In the genomic region with DNA sequence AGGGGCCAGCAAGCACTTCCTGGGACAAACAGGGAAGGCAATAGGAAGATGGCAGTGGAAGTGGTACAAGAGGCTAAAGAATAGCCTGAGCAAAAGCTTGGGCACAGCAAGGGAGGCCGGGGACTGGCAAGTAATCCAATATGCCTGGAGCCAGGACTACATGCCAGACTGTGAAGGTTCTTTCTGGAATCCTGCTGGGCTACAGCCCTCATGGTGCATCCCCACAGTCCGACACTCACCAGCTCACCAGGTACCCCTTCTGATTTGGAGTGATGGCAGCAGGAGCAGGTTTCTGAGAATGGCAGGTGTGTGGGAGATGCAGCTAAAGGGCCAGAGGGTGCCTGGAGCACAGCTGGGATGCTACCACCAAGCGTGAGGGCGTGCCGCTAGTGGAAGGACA, we compare ENCODE assay signal across 26 cellular contexts.
"Had no signal": no experiment of that assay in that cellular context is flagged by ENCODE, and none has a peak within 500 bp of the region (broad histone marks: within the 10 kb centered on the region; RNA-seq: fewer than 3 reads in every experiment).

No MANE protein-coding gene starts in this region.

- H3K4me3 ChIP-seq: ascending aorta, colonic mucosa, esophagus squamous epithelium had no signal

- H3K4me1 ChIP-seq: ascending aorta, colonic mucosa had no signal

- H3K36me3 Mint-ChIP-seq: activated CD4-positive, alpha-beta memory T cell treated with anti-CD3 and anti-CD28 coated beads for 36 hours; activated naive CD4-positive, alpha-beta T cell treated with anti-CD3 and anti-CD28 coated beads, Interleukin-2, amount 10 ng/mL, durations not matched to agents 7 days and 5 days had no signal

- H3K4me1 Mint-ChIP-seq: activated naive CD4-positive, alpha-beta T cell treated with anti-CD3 and anti-CD28 coated beads, Interleukin-2, amount 10 ng/mL, durations not matched to agents 7 days and 5 days; activated naive CD8-positive, alpha-beta T cell treated with anti-CD3 and anti-CD28 coated beads, Interleukin-2, amount 10 ng/mL, durations not matched to agents 7 days and 5 days; T-cell had no signal

- H3K27me3 ChIP-seq: ascending aorta, brain microvascular endothelial cell, colonic mucosa, esophagus squamous epithelium had no signal

- H3K9me3 Mint-ChIP-seq: activated CD4-positive, alpha-beta memory T cell treated with anti-CD3 and anti-CD28 coated beads for 36 hours; activated naive CD4-positive, alpha-beta T cell treated with anti-CD3 and anti-CD28 coated beads, Interleukin-2, amount 10 ng/mL, durations not matched to agents 7 days and 5 days; activated naive CD4-positive, alpha-beta T cell treated with anti-CD3 and anti-CD28 coated beads, Interleukin-2, amount 50 U/mL, for 72 hours; activated T-helper 1 cell treated with anti-CD3 and anti-CD28 coated beads, Interleukin-12 subunit alpha, Interleukin-12 subunit beta, Interleukin-2, Interleukin-4 antibody, amounts not matched to agents 30 ng/mL and 10 ng/mL and 1 ng/mL, durations not matched to agents 14 hours and 24 hours and 36 hours; activated T-helper 2 cell treated with anti-CD3 and anti-CD28 coated beads, Interferon-gamma antibody, Interleukin-2, Interleukin-4, amounts not matched to agents 10 μg/mL and 5 μg/mL and 100 μg/mL, durations not matched to agents 14 hours and 24 hours and 36 hours; central memory CD8-positive, alpha-beta T cell; T-cell; T-helper 1 cell treated with Interleukin-12 subunit alpha and Interleukin-12 subunit beta and Interleukin-4 antibody, amounts not matched to agents 30 μg/mL and 1 μg/mL, for 36 hours had no signal

- DNase-seq: activated CD4-positive, alpha-beta memory T cell treated with anti-CD3 and anti-CD28 coated beads for 36 hours; activated CD4-positive, alpha-beta T cell treated with anti-CD3 and anti-CD28 coated beads for 36 hours; activated CD4-positive, alpha-beta T cell treated with anti-CD3 and anti-CD28 coated beads, Interleukin-2, amount 10 ng/mL, durations not matched to agents 24 days and 14 days; activated CD4-positive, CD25-positive, alpha-beta regulatory T cell; activated CD4-positive, CD25-positive, alpha-beta regulatory T cell treated with anti-CD3 and anti-CD28 coated beads, Interleukin-2, amount 50 U/mL, for 72 hours; activated gamma-delta T cell; activated naive CD4-positive, alpha-beta T cell; activated naive CD4-positive, alpha-beta T cell treated with anti-CD3 and anti-CD28 coated beads, Interleukin-2, amount 10 ng/mL, durations not matched to agents 7 days and 5 days; activated naive CD8-positive, alpha-beta T cell treated with anti-CD3 and anti-CD28 coated beads, Interleukin-2, amount 10 ng/mL, durations not matched to agents 7 days and 5 days; activated T-cell treated with anti-CD3 and anti-CD28 coated beads, Interleukin-2, amount 50 U/mL, for 1 hour; activated T-cell treated with anti-CD3 and anti-CD28 coated beads, Interleukin-2, amount 50 U/mL, for 48 hours; brain microvascular endothelial cell; colonic mucosa; effector CD8-positive, alpha-beta T cell; esophagus squamous epithelium; head of caudate nucleus; SW 1271; T-cell; T-helper 9 cell had no signal

- H3K27me3 Mint-ChIP-seq: activated CD4-positive, alpha-beta memory T cell treated with anti-CD3 and anti-CD28 coated beads for 36 hours; activated CD4-positive, alpha-beta T cell treated with anti-CD3 and anti-CD28 coated beads for 36 hours; activated CD4-positive, alpha-beta T cell treated with anti-CD3 and anti-CD28 coated beads, Interleukin-2, amount 10 ng/mL, durations not matched to agents 24 days and 14 days; activated naive CD4-positive, alpha-beta T cell treated with anti-CD3 and anti-CD28 coated beads, Interleukin-2, amount 10 ng/mL, durations not matched to agents 7 days and 5 days; activated naive CD8-positive, alpha-beta T cell treated with anti-CD3 and anti-CD28 coated beads, Interleukin-2, amount 10 ng/mL, durations not matched to agents 7 days and 5 days; central memory CD8-positive, alpha-beta T cell; T-cell had no signal

- H3K9me3 ChIP-seq: ascending aorta, colonic mucosa, esophagus squamous epithelium had no signal

- ATAC-seq: activated CD4-positive, alpha-beta T cell treated with anti-CD3 and anti-CD28 coated beads for 36 hours; activated naive CD4-positive, alpha-beta T cell treated with anti-CD3 and anti-CD28 coated beads, Interleukin-2, amount 50 U/mL, for 72 hours; T-cell had no signal

- H3K27ac Mint-ChIP-seq: activated CD4-positive, alpha-beta memory T cell treated with anti-CD3 and anti-CD28 coated beads for 36 hours; activated CD4-positive, alpha-beta T cell treated with anti-CD3 and anti-CD28 coated beads for 36 hours; activated CD4-positive, alpha-beta T cell treated with anti-CD3 and anti-CD28 coated beads, Interleukin-2, amount 10 ng/mL, durations not matched to agents 24 days and 14 days; activated naive CD4-positive, alpha-beta T cell treated with anti-CD3 and anti-CD28 coated beads, Interleukin-2, amount 10 ng/mL, durations not matched to agents 7 days and 5 days; activated naive CD4-positive, alpha-beta T cell treated with anti-CD3 and anti-CD28 coated beads, Interleukin-2, amount 50 U/mL, for 72 hours; activated naive CD8-positive, alpha-beta T cell treated with anti-CD3 and anti-CD28 coated beads, Interleukin-2, amount 10 ng/mL, durations not matched to agents 7 days and 5 days; activated T-helper 1 cell treated with anti-CD3 and anti-CD28 coated beads, Interleukin-12 subunit alpha, Interleukin-12 subunit beta, Interleukin-2, Interleukin-4 antibody, amounts not matched to agents 30 ng/mL and 10 ng/mL and 1 ng/mL, durations not matched to agents 14 hours and 24 hours and 36 hours; activated T-helper 2 cell treated with anti-CD3 and anti-CD28 coated beads, Interferon-gamma antibody, Interleukin-2, Interleukin-4, amounts not matched to agents 10 μg/mL and 5 μg/mL and 100 μg/mL, durations not matched to agents 14 hours and 24 hours and 36 hours; T-cell; T-helper 1 cell treated with Interleukin-12 subunit alpha and Interleukin-12 subunit beta and Interleukin-4 antibody, amounts not matched to agents 30 μg/mL and 1 μg/mL, for 36 hours had no signal

- H3K27ac ChIP-seq: ascending aorta, brain microvascular endothelial cell, colonic mucosa, epithelial cell of prostate, esophagus squamous epithelium had no signal

- H3K36me3 ChIP-seq: ascending aorta, brain microvascular endothelial cell, colonic mucosa had no signal

- H3K4me3 Mint-ChIP-seq: activated CD4-positive, alpha-beta memory T cell treated with anti-CD3 and anti-CD28 coated beads for 36 hours; activated CD4-positive, alpha-beta T cell treated with anti-CD3 and anti-CD28 coated beads for 36 hours; activated CD4-positive, alpha-beta T cell treated with anti-CD3 and anti-CD28 coated beads, Interleukin-2, amount 10 ng/mL, durations not matched to agents 24 days and 14 days; activated naive CD4-positive, alpha-beta T cell treated with anti-CD3 and anti-CD28 coated beads, Interleukin-2, amount 10 ng/mL, durations not matched to agents 7 days and 5 days; activated naive CD8-positive, alpha-beta T cell treated with anti-CD3 and anti-CD28 coated beads, Interleukin-2, amount 10 ng/mL, durations not matched to agents 7 days and 5 days; activated T-helper 1 cell treated with anti-CD3 and anti-CD28 coated beads, Interleukin-12 subunit alpha, Interleukin-12 subunit beta, Interleukin-2, Interleukin-4 antibody, amounts not matched to agents 30 ng/mL and 10 ng/mL and 1 ng/mL, durations not matched to agents 14 hours and 24 hours and 36 hours; central memory CD8-positive, alpha-beta T cell; T-cell; T-helper 1 cell treated with Interleukin-12 subunit alpha and Interleukin-12 subunit beta and Interleukin-4 antibody, amounts not matched to agents 30 μg/mL and 1 μg/mL, for 36 hours had no signal
